9 cellular contexts compared by ENCODE assay signal in the genomic region with DNA sequence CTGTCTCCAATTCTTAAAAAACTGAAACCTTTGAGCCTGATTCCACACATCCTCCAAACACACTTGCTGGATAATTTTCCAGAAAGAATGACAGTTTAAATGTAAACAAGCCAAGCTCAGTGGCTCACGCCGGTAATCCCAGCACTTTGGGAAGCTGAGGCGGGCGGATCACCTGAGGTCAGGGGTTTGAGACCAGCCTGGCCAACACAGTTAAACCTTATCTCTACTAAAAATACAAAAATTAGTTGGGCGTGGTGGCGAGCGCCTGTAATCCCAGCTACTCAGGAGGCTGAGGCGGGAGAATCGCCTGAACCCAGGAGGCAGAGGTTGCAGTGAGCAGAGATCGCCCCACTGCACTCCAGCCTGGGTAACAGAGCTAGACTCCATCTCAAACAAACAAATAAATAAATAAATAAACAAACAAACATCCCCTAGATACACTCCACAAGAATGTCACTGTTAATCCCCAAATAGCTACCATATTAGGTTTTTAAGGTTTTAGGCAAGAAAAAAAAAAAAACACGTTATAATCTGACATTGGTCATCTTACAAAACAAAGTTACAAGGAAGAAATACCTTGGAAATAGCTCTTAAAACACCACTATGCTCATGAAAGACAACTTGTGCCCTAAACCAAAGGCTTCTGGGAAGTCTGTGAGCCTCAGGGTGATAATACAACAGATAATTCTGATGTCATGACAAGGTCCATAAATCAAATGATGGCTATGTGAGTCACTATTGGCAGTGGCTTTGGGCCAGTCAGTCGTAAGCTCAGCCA. TPM values are rescaled to one million over a fixed set of nuclear protein-coding genes. Genes with fewer than 3 reads are reported as not detected.
DNase-seq lines count a peak whose midpoint lies in the region; ATAC-seq and TF ChIP-seq lines count a peak whose summit lies in the region.
"Had no signal": no experiment of that assay in that cellular context is flagged by ENCODE, and none has a peak within 500 bp of the region (broad histone marks: within the 10 kb centered on the region; RNA-seq: fewer than 3 reads in every experiment).

No MANE protein-coding gene starts in this region.

- no peak overlapping the region for H3K9ac ChIP-seq in fibroblast of lung (ENCODE audit: insufficient read depth, low read length)

- ATAC-seq in sciatic nerve: no peak

- H3K4me2 ChIP-seq in fibroblast of lung (ENCODE audit: extremely low read depth, insufficient read depth, low read length): peak overlapping the region; percentile 3

- intact Hi-C loops in sciatic nerve (cut with DNase I): no loop called here

- H2AFZ ChIP-seq in fibroblast of lung (ENCODE audit: low read length): no peak overlapping the region

- in situ Hi-C loops in KBM-7 (cut with MboI; ENCODE audit: low pct_unique_long_range_greater_than_20kb, low sequenced_read_pairs): no loop called here

- H3K4me3 ChIP-seq in fibroblast of lung (replicated peaks in 1 of 4; ENCODE audit: control extremely low read depth in 1 of 4, insufficient read depth in 1 of 4, low read depth in 3 of 4, low read length in 4 of 4): no peak overlapping the region

- no peaks in the 10 kb centered on the region for H4K20me1 ChIP-seq in fibroblast of lung (ENCODE audit: control insufficient read depth, extremely low read depth, insufficient read depth, low read length)

- no peak for TF ChIP-seq CTCF in fibroblast of lung (conservative IDR thresholded peaks at IDR 0.05 in 1 of 2, IDR thresholded peaks at IDR 0.05 in 1 of 2; ENCODE audit: low read depth in 1 of 2, low read length in 2 of 2)

- DNase-seq in A172 (ENCODE audit: low spot score) (peak; percentile 85), ELR (ENCODE audit: low read depth) (peak; percentile 92), RPMI7951 (ENCODE audit: low read depth) (peak; percentile 91), fibroblast of lung (ENCODE audit: low read depth in 2 of 2) (peak; percentile 84 to 91), UCSD-AML1 (lab: John Stamatoyannopoulos, UW; ENCODE audit: unreplicated experiment) (no peak), NCI-H1436 (lab: John Stamatoyannopoulos, UW) (no peak), sciatic nerve (ENCODE audit: low spot score) (no peak), KBM-7 (no peak)
- DNase-seq: activated CD4-positive, alpha-beta T cell treated with anti-CD3 and anti-CD28 coated beads, Interleukin-2, amount 50 U/mL, for 1 hour had no signal

- no peaks in the 10 kb centered on the region for H3K9me3 ChIP-seq in fibroblast of lung (ENCODE audit: control insufficient read depth, insufficient read depth, low read depth, low read length)

- H3K79me2 ChIP-seq in fibroblast of lung (ENCODE audit: control insufficient read depth, insufficient read depth, low read length): peaks cover 16% of the 10 kb centered on the region

- peaks cover 3% of the 10 kb centered on the region for H3K4me1 ChIP-seq in fibroblast of lung (ENCODE audit: control insufficient read depth, extremely low read depth, insufficient read depth, low read length)

- H3K36me3 ChIP-seq in fibroblast of lung (ENCODE audit: control insufficient read depth, insufficient read depth, low read length): no peaks in the 10 kb centered on the region

- H3K27ac ChIP-seq in fibroblast of lung (ENCODE audit: insufficient read depth, low read length): no peak overlapping the region

- H3K27me3 ChIP-seq in fibroblast of lung (ENCODE audit: control insufficient read depth, insufficient read depth, low read length): no peaks in the 10 kb centered on the region

RNA-seq across cellular contexts. Expression of gene TNIK, which starts 13.2 kb away (rescaled TPM):
- total RNA-seq in A172 (2014; rRNA removed; shearing (Covaris generic)): 6.0 and 17.8 TPM in 2 replicates
- 5.8 and 6.7 TPM in 2 replicates for total RNA-seq in RPMI7951 (2014; rRNA removed; shearing (Covaris generic))
- total RNA-seq in fibroblast of lung: 30.6 and 39.3 TPM in 2 replicates
- polyA plus RNA-seq in fibroblast of lung: 13.8 and 16.8 TPM in 2 replicates
- 14.4 and 20.9 TPM in 2 replicates for polyA plus RNA-seq in fibroblast of lung (2012)
- 18.5 and 25.6 TPM in 2 replicates for polyA minus RNA-seq in fibroblast of lung (ENCODE audit: low replicate concordance)
- 9.5 TPM for total RNA-seq in sciatic nerve

Comparison
In these comparisons a context has a peak if more than half of its experiments do, and no peak if none do; other contexts are left out.
1. DNase-seq: peak in A172 (single experiment), ELR (single experiment), RPMI7951 (single experiment) and fibroblast of lung (2 of 2); none in UCSD-AML1 (single experiment), NCI-H1436 (single experiment), sciatic nerve (single experiment) and KBM-7 (single experiment).